In genomic region chr20:5495939-5496338, GRCh38 we compare ENCODE assay signal across 4 cellular contexts.
"Had no signal": no experiment of that assay in that cellular context is flagged by ENCODE, and none has a peak within 500 bp of the region (broad histone marks: within the 10 kb centered on the region; RNA-seq: fewer than 3 reads in every experiment).

No MANE protein-coding gene starts in this region.

- H3K9me3 Mint-ChIP-seq: GM23338, H9 had no signal

- H3K4me3 Mint-ChIP-seq: GM23338, H9, IgD-negative memory B cell had no signal

- H3K4me3 ChIP-seq: GM23338 had no signal

- DNase-seq: H9, HCEC 1CT had no signal

- H3K27ac Mint-ChIP-seq: GM23338, H9, IgD-negative memory B cell had no signal

- H3K4me1 Mint-ChIP-seq: GM23338, H9, IgD-negative memory B cell had no signal

- H3K36me3 Mint-ChIP-seq: IgD-negative memory B cell had no signal
